Comparison of ENCODE assay signal across 20 cellular contexts in the genomic region with DNA sequence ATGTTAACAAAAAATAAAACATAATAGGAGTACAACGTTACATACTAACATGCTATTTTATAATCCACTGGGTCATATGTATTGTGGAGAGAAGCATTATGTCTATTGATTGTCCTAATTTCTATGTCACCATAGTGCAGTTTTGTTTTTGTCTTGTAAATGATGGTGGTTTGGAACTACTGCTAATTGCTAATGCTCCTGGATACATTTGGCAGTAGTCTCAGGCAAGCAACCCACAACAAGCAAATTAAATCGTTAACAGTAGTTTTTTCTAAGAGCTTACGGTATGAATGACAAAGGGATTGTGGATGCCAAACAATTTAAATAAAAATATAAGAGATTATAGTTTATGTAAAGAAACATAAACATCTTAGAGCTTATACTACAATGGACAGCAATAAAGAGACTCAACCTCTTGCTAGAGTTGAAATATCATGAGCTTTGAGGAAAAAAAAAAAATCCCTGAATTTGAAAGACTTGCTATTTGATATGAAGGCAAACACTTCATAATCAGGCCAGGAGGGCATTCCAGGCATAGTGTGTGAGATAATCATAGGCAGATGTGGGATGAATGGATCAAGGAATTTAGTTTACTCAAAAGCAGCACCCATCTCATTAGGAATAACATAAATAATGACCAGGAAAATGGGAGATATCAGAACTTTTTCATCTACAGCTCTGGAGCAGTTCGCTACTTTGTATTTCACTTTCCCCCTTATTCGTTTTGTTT.
DNase-seq lines count a peak whose midpoint lies in the region; ATAC-seq, FAIRE-seq and TF ChIP-seq lines count a peak whose summit lies in the region.
"Had no signal": no experiment of that assay in that cellular context is flagged by ENCODE, and none has a peak within 500 bp of the region (broad histone marks: within the 10 kb centered on the region; RNA-seq: fewer than 3 reads in every experiment).

No MANE protein-coding gene starts in this region.

- H3K27ac ChIP-seq in ACC112 (ENCODE audit: low read depth, low read length), result no peak overlapping the region
- H3K27ac ChIP-seq: esophagus muscularis mucosa, sigmoid colon had no signal

- no peaks in the 10 kb centered on the region for H3K36me3 ChIP-seq in ACC112 (ENCODE audit: insufficient read depth, low read length)
- H3K36me3 ChIP-seq: esophagus muscularis mucosa, sigmoid colon had no signal

- no peak for ATAC-seq in HG02571 (IDR thresholded peaks at IDR 0.05; ENCODE audit: unreplicated experiment)
- ATAC-seq: activated CD4-positive, CD25-positive, alpha-beta regulatory T cell treated with anti-CD3 and anti-CD28 coated beads, Interleukin-2, amount 50 U/mL, for 24 hours; CD8-positive, alpha-beta T cell; PC-3 had no signal

- in situ Hi-C loops in astrocyte of the spinal cord (cut with HindIII; ENCODE audit: low sequenced_read_pairs), result no loop called here

- H3K4me3 ChIP-seq in ACC112 (ENCODE audit: low read depth, low read length) (peak overlapping the region; percentile 38; the same call in 1 of the 2 replicates), astrocyte of the spinal cord (ENCODE audit: low read depth, low read length) (no peak overlapping the region)
- H3K4me3 ChIP-seq: esophagus muscularis mucosa, lung, sigmoid colon had no signal

- intact Hi-C loops in posterior vena cava (cut with DNase I), result no loop called here

- no peak for TF ChIP-seq CTCF in astrocyte of the spinal cord (IDR thresholded peaks at IDR 0.05; ENCODE audit: low read depth, low read length)

- no peaks in the 10 kb centered on the region for H3K79me2 ChIP-seq in ACC112 (ENCODE audit: control insufficient read depth, insufficient read depth, low read length, unreplicated experiment)

- no peak for FAIRE-seq in HTR-8/SVneo (lab: Jason Lieb, UNC)
- FAIRE-seq: islet of Langerhans had no signal

- DNase-seq in HS-5 (ENCODE audit: low read depth), result peak; percentile 56
- peak; percentile 70 for DNase-seq in NCI-H2171 treated with DMSO at 0.1 percent for 48 hours (lab: John Stamatoyannopoulos, UW)
- DNase-seq in astrocyte of the spinal cord (ENCODE audit: low read depth, low spot score), result peak; percentile 22
- no peak for DNase-seq in RPMI8226
- DNase-seq in posterior vena cava (ENCODE audit: low spot score), result no peak
- DNase-seq in HTR-8/SVneo (ENCODE audit: insufficient read length, low spot score), result no peak
- DNase-seq: CD8-positive, alpha-beta T cell; central memory CD4-positive, alpha-beta T cell; effector CD8-positive, alpha-beta T cell; head of caudate nucleus; MM.1S; PC-3; sigmoid colon; T-helper 9 cell had no signal

- H3K4me1 ChIP-seq in ACC112 (ENCODE audit: control insufficient read depth, insufficient read depth, low read length, unreplicated experiment), result peaks cover 4% of the 10 kb centered on the region

- no peak overlapping the region for H2AFZ ChIP-seq in ACC112 (ENCODE audit: low read length, unreplicated experiment)

- no peaks in the 10 kb centered on the region for H3K27me3 ChIP-seq in ACC112 (ENCODE audit: insufficient read depth, low read length)
- H3K27me3 ChIP-seq: esophagus muscularis mucosa, sigmoid colon had no signal

Comparison
In these comparisons a context has a peak if more than half of its experiments do, and no peak if none do; other contexts are left out.
1. DNase-seq: peak in HS-5 (single experiment), NCI-H2171 treated with DMSO at 0.1 percent for 48 hours (single experiment) and astrocyte of the spinal cord (single experiment); none in RPMI8226 (single experiment), posterior vena cava (single experiment) and HTR-8/SVneo (single experiment).